Comparison of ENCODE assay signal across 13 cellular contexts in genomic region chr5:173757817-173758216, GRCh38.
"Had no signal": no experiment of that assay in that cellular context is flagged by ENCODE, and none has a peak within 500 bp of the region (broad histone marks: within the 10 kb centered on the region; RNA-seq: fewer than 3 reads in every experiment).

No MANE protein-coding gene starts in this region.

- H3K4me1 Mint-ChIP-seq: activated CD4-positive, alpha-beta T cell treated with anti-CD3 and anti-CD28 coated beads, Interleukin-2, amount 10 ng/mL, durations not matched to agents 24 days and 14 days; activated naive CD8-positive, alpha-beta T cell treated with anti-CD3 and anti-CD28 coated beads, Interleukin-2, amount 50 U/mL, for 24 hours; natural killer cell had no signal

- H3K36me3 Mint-ChIP-seq: natural killer cell had no signal

- H3K4me3 Mint-ChIP-seq: activated B cell treated with CpG ODN at 0.5 μM for 24 hours; activated CD4-positive, alpha-beta T cell treated with anti-CD3 and anti-CD28 coated beads, Interleukin-2, amount 10 ng/mL, durations not matched to agents 24 days and 14 days; activated naive CD8-positive, alpha-beta T cell treated with anti-CD3 and anti-CD28 coated beads, Interleukin-2, amount 50 U/mL, for 24 hours; activated T-helper 1 cell treated with anti-CD3 and anti-CD28 coated beads, Interleukin-12 subunit alpha, Interleukin-12 subunit beta, Interleukin-2, Interleukin-4 antibody, amounts not matched to agents 30 ng/mL and 10 ng/mL and 1 ng/mL, durations not matched to agents 14 hours and 24 hours and 36 hours; endodermal cell; natural killer cell had no signal

- DNase-seq: activated B cell treated with CpG ODN at 0.5 μM for 24 hours; activated CD4-positive, alpha-beta T cell treated with anti-CD3 and anti-CD28 coated beads, Interleukin-2, amount 10 ng/mL, durations not matched to agents 24 days and 14 days; activated naive CD4-positive, alpha-beta T cell treated with Interleukin-2 at 50 U/mL for 16 hours; activated naive CD8-positive, alpha-beta T cell treated with anti-CD3 and anti-CD28 coated beads, Interleukin-2, amount 50 U/mL, for 24 hours; dermis blood vessel endothelial cell; endodermal cell; erythroblast; hippocampal formation; kidney glomerular epithelial cell; natural killer cell; stimulated activated CD4-positive, alpha-beta T cell treated with anti-CD3 and anti-CD28 coated beads, Interleukin-12 subunit alpha, Interleukin-12 subunit beta, amount 100 ng/mL, for 4 hours; stimulated activated naive CD4-positive, alpha-beta T cell had no signal

- H3K27ac Mint-ChIP-seq: activated B cell treated with CpG ODN at 0.5 μM for 24 hours; activated CD4-positive, alpha-beta T cell treated with anti-CD3 and anti-CD28 coated beads, Interleukin-2, amount 10 ng/mL, durations not matched to agents 24 days and 14 days; activated naive CD8-positive, alpha-beta T cell treated with anti-CD3 and anti-CD28 coated beads, Interleukin-2, amount 50 U/mL, for 24 hours; activated T-helper 1 cell treated with anti-CD3 and anti-CD28 coated beads, Interleukin-12 subunit alpha, Interleukin-12 subunit beta, Interleukin-2, Interleukin-4 antibody, amounts not matched to agents 30 ng/mL and 10 ng/mL and 1 ng/mL, durations not matched to agents 14 hours and 24 hours and 36 hours; endodermal cell; natural killer cell had no signal

- ATAC-seq: activated naive CD8-positive, alpha-beta T cell treated with anti-CD3 and anti-CD28 coated beads, Interleukin-2, amount 50 U/mL, for 24 hours; natural killer cell had no signal

- H3K9me3 Mint-ChIP-seq: activated B cell treated with CpG ODN at 0.5 μM for 24 hours; activated CD4-positive, alpha-beta T cell treated with anti-CD3 and anti-CD28 coated beads, Interleukin-2, amount 10 ng/mL, durations not matched to agents 24 days and 14 days; activated naive CD8-positive, alpha-beta T cell treated with anti-CD3 and anti-CD28 coated beads, Interleukin-2, amount 50 U/mL, for 24 hours; activated T-helper 1 cell treated with anti-CD3 and anti-CD28 coated beads, Interleukin-12 subunit alpha, Interleukin-12 subunit beta, Interleukin-2, Interleukin-4 antibody, amounts not matched to agents 30 ng/mL and 10 ng/mL and 1 ng/mL, durations not matched to agents 14 hours and 24 hours and 36 hours; endodermal cell; natural killer cell had no signal
